19 cellular contexts compared by ENCODE assay signal in the genomic region with DNA sequence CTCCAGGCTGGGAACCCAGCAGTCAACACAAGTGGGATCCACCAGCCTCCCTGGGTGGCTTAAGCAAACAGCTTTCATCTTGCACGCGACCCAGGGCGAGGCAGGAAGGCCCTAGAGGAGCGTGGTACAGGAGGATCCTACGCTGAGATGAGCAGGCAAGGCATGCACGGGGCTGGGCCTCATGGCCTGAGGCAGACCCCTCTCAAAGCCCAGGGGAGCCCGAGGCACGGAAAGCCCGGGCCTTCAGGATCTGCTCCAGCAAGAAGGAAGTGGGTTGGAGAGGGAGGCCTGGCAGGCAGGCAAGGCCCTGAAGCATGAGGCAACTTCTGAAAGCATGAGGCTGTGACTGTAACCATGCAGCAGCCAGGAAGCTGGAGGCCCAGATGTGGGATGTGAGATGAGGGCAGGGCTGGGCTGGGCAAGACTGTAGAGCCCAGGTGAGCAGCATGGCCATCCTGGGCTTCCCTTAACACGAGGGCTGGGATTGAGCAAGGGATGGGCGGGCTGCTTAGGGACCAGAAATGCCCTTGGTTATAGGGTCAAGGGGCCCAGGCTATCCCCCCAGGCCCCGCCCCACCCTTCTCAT.
"Had no signal": no experiment of that assay in that cellular context is flagged by ENCODE, and none has a peak within 500 bp of the region (broad histone marks: within the 10 kb centered on the region; RNA-seq: fewer than 3 reads in every experiment).

No MANE protein-coding gene starts in this region.

- DNase-seq: effector CD8-positive, alpha-beta T cell; foreskin melanocyte; hippocampal formation; kidney glomerular epithelial cell; mammary epithelial cell; naive thymus-derived CD4-positive, alpha-beta T cell; nephron progenitor cell; small intestine; stimulated activated CD4-positive, alpha-beta T cell treated with anti-CD3 and anti-CD28 coated beads, Interleukin-12 subunit alpha, Interleukin-12 subunit beta, amount 100 ng/mL, for 4 hours; stimulated activated naive CD4-positive, alpha-beta T cell; stomach; substantia nigra; transverse colon had no signal

- H3K4me3 ChIP-seq: coronary artery, dorsolateral prefrontal cortex, heart left ventricle, right atrium auricular region, stomach, thoracic aorta, transverse colon had no signal

- H3K27ac ChIP-seq: coronary artery, dorsolateral prefrontal cortex, heart left ventricle, neutrophil, right atrium auricular region, stomach, thoracic aorta, transverse colon had no signal

- FAIRE-seq: small intestine had no signal

- H3K27me3 ChIP-seq: heart left ventricle, right atrium auricular region, transverse colon had no signal

- H3K36me3 ChIP-seq: heart left ventricle, neutrophil, right atrium auricular region, stomach, thoracic aorta, transverse colon had no signal

- H3K9me3 ChIP-seq: neutrophil, right atrium auricular region, thoracic aorta, transverse colon had no signal

- H3K4me1 ChIP-seq: stomach, transverse colon had no signal

- ATAC-seq: heart left ventricle; naive thymus-derived CD4-positive, alpha-beta T cell had no signal
